In genomic region chr2:949894-950626, GRCh38 we compare ENCODE assay signal across 8 cellular contexts. TPM values are rescaled to one million over a fixed set of nuclear protein-coding genes. Genes with fewer than 3 reads are reported as not detected.
A peak's percentile ranks its signal among the peaks of the same experiment; 100 is the strongest.
DNase-seq lines count a peak whose midpoint lies in the region; ATAC-seq, FAIRE-seq and TF ChIP-seq lines count a peak whose summit lies in the region.

No MANE protein-coding gene starts in this region.

- H3K9ac ChIP-seq in keratinocyte (ENCODE audit: control insufficient read depth, extremely low read depth, insufficient read depth, low read length) = no peak overlapping the region

- dilution Hi-C loops in keratinocyte (cut with MboI; ENCODE audit: extremely low pct_ligation_motif_present, low sequenced_read_pairs) = no loop called here

- no peaks in the 10 kb centered on the region for H3K9me3 Mint-ChIP-seq in activated naive CD4-positive, alpha-beta T cell treated with anti-CD3 and anti-CD28 coated beads, Interleukin-2, amount 50 U/mL, for 72 hours

- no peaks in the 10 kb centered on the region for H3K36me3 ChIP-seq in keratinocyte (ENCODE audit: control insufficient read depth in 2 of 2, extremely low read depth in 1 of 2, insufficient read depth in 2 of 2, low read length in 2 of 2)
- no peaks in the 10 kb centered on the region for H3K36me3 ChIP-seq in thyroid gland

- no peaks in the 10 kb centered on the region for H4K20me1 ChIP-seq in keratinocyte (ENCODE audit: control insufficient read depth, extremely low read depth, insufficient read depth, low read length)

- H3K4me2 ChIP-seq in keratinocyte (ENCODE audit: control insufficient read depth, extremely low read depth, insufficient read depth, low read depth, low read length) = peak overlapping the region; percentile 35

- H3K27ac Mint-ChIP-seq in activated naive CD4-positive, alpha-beta T cell treated with anti-CD3 and anti-CD28 coated beads, Interleukin-2, amount 50 U/mL, for 72 hours = no peak overlapping the region

- TF ChIP-seq CTCF in keratinocyte (optimal IDR thresholded peaks at IDR 0.05 in 1 of 3, IDR thresholded peaks at IDR 0.05 in 1 of 3, conservative IDR thresholded peaks at IDR 0.05 in 1 of 3; ENCODE audit: extremely low read depth in 1 of 3, insufficient read depth in 2 of 3, low read length in 3 of 3) (no peak), thyroid gland (IDR thresholded peaks at IDR 0.05) (no peak), GM10266 (IDR thresholded peaks at IDR 0.05; ENCODE audit: control insufficient read depth, insufficient read depth, low read depth, missing control alignments) (no peak)

- DNase-seq in activated CD4-positive, alpha-beta T cell treated with anti-CD3 and anti-CD28 coated beads for 48 hours = peak; percentile 20
- no peak for DNase-seq in activated CD4-positive, alpha-beta T cell treated with anti-CD3 and anti-CD28 coated beads for 1 hour
- no peak for DNase-seq in activated naive CD4-positive, alpha-beta T cell treated with anti-CD3 and anti-CD28 coated beads, Interleukin-2, amount 50 U/mL, for 72 hours (ENCODE audit: low spot score in 2 of 2)
- no peak for DNase-seq in keratinocyte (ENCODE audit: low read depth, low spot score)
- peak; percentile 36 to 37 for DNase-seq in thyroid gland
- DNase-seq in GM10266 (ENCODE audit: extremely low spot score) = no peak
- no peak for DNase-seq in NK-92 treated with Interleukin-12 subunit alpha and Interleukin-12 subunit beta, amount 100 ng/mL, for 24 hours (lab: John Stamatoyannopoulos, UW)

- H3K27ac ChIP-seq in keratinocyte (ENCODE audit: control insufficient read depth, insufficient read depth, low read length) (no peak overlapping the region), thyroid gland (no peak overlapping the region)

- 2 to 3% methylated on average over 26 to 27 of the region's 61 CpGs for WGBS in thyroid gland, 2 donors

- H3K9me3 ChIP-seq in keratinocyte (ENCODE audit: control insufficient read depth, low read depth, low read length) = no peaks in the 10 kb centered on the region
- no peaks in the 10 kb centered on the region for H3K9me3 ChIP-seq in thyroid gland

- H3K9me1 ChIP-seq in keratinocyte (ENCODE audit: control insufficient read depth, extremely low read depth, insufficient read depth, low read length) = no peaks in the 10 kb centered on the region

- intact Hi-C loops in thyroid gland (cut with DNase I) = loop anchor here (10.0 kb wide), 1 partner anchor 595 kb away; no protein-coding TSS in a partner anchor

- TF ChIP-seq POLR2A in thyroid gland (IDR thresholded peaks at IDR 0.05) = no peak

- H2AFZ ChIP-seq in keratinocyte (ENCODE audit: control insufficient read depth, low read length) = no peak overlapping the region

- peaks cover 18 to 19% of the 10 kb centered on the region in 2 donors for H3K36me3 Mint-ChIP-seq in activated naive CD4-positive, alpha-beta T cell treated with anti-CD3 and anti-CD28 coated beads, Interleukin-2, amount 50 U/mL, for 72 hours

- H3K4me3 ChIP-seq in keratinocyte (ENCODE audit: control insufficient read depth in 2 of 3, extremely low read depth in 1 of 3, insufficient read depth in 2 of 3, low read depth in 1 of 3, low read length in 3 of 3) (peak overlapping the region in 2 of 3 experiments; percentile 32 to 38), thyroid gland (replicated peaks in 1 of 3) (peak overlapping the region; percentile 4 to 51 (median 30))

- H3K27me3 ChIP-seq in keratinocyte (ENCODE audit: control insufficient read depth, extremely low read depth, insufficient read depth, low read length) = peaks cover 23% of the 10 kb centered on the region
- no peaks in the 10 kb centered on the region for H3K27me3 ChIP-seq in thyroid gland

- no peaks in the 10 kb centered on the region for H3K79me2 ChIP-seq in keratinocyte (ENCODE audit: control insufficient read depth, insufficient read depth, low read length)

- no peak for FAIRE-seq in keratinocyte (lab: Jason Lieb, UNC)

- no peaks in the 10 kb centered on the region for H3K4me1 ChIP-seq in keratinocyte (ENCODE audit: control insufficient read depth, extremely low read depth, insufficient read depth, low read length)
- peaks cover 4 to 5% of the 10 kb centered on the region in 2 donors for H3K4me1 ChIP-seq in thyroid gland

- peak; percentile 11 to 23 for ATAC-seq in activated naive CD4-positive, alpha-beta T cell treated with anti-CD3 and anti-CD28 coated beads, Interleukin-2, amount 50 U/mL, for 72 hours
- no peak for ATAC-seq in HG03108 (IDR thresholded peaks at IDR 0.05; ENCODE audit: unreplicated experiment)

RNA-seq across cellular contexts. Expression of gene SNTG2, which starts 0.6 kb away (rescaled TPM):
- 1 to 10 TPM in 1 of 2 donors, under 1 TPM in 1; 0.27 to 2.6 TPM for total RNA-seq in activated naive CD4-positive, alpha-beta T cell treated with anti-CD3 and anti-CD28 coated beads, Interleukin-2, amount 50 U/mL, for 72 hours
- 0.09 TPM in 1 of 3 replicates, not detected in the others for polyA plus RNA-seq in keratinocyte
- not detected for polyA plus RNA-seq in keratinocyte (2011; ENCODE audit: low read depth)
- not detected in 2 replicates for polyA plus RNA-seq in keratinocyte (2011; cell fraction: cytosol; rRNA removed)
- 0.20 TPM in 1 of 2 replicates, not detected in the other for polyA plus RNA-seq in keratinocyte (2011; cell fraction: nucleus; rRNA removed)
- not detected in 2 replicates for polyA plus RNA-seq in keratinocyte (2012; ENCODE audit: low replicate concordance)
- polyA minus RNA-seq in keratinocyte = not detected in 3 replicates
- not detected for polyA minus RNA-seq in keratinocyte (2011; cell fraction: cytosol; rRNA and poly(A)+ RNA removed)
- polyA minus RNA-seq in keratinocyte (2011; cell fraction: nucleus; rRNA and poly(A)+ RNA removed) = not detected in 2 replicates
- total RNA-seq in thyroid gland = 10 to 100 TPM in 2 of 4 donors, 1 to 10 TPM in 2; 4.2 to 14.2 (median 9.2) TPM

Comparison
In these comparisons a context has a peak if more than half of its experiments do, and no peak if none do; other contexts are left out.
1. DNase-seq: peak in activated CD4-positive, alpha-beta T cell treated with anti-CD3 and anti-CD28 coated beads for 48 hours (single experiment) and thyroid gland (2 of 2); none in activated CD4-positive, alpha-beta T cell treated with anti-CD3 and anti-CD28 coated beads for 1 hour (single experiment), activated naive CD4-positive, alpha-beta T cell treated with anti-CD3 and anti-CD28 coated beads, Interleukin-2, amount 50 U/mL, for 72 hours (0 of 2), keratinocyte (single experiment), GM10266 (single experiment) and NK-92 treated with Interleukin-12 subunit alpha and Interleukin-12 subunit beta, amount 100 ng/mL, for 24 hours (single experiment).